17 cellular contexts compared by ENCODE assay signal in the genomic region with DNA sequence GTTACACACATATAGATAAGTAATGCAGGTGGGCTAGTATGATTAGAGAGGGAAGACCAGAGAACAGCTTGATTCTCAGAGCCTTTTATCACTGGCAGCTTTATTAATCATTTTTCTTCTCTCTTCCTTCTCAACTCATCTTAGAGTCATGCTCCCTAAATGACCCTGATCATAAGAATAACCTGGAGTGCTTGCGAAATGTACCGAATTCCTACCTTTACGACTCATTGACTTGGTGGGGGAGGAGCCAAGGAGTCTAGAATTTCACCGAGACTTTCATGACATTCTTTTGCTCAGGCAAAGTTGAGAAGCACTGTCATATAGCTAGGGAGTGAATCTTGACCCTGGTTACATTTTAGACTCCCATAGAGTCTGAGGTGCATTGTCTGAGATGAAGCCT.
DNase-seq lines count a peak whose midpoint lies in the region; ATAC-seq and TF ChIP-seq lines count a peak whose summit lies in the region.
"Had no signal": no experiment of that assay in that cellular context is flagged by ENCODE, and none has a peak within 500 bp of the region (broad histone marks: within the 10 kb centered on the region; RNA-seq: fewer than 3 reads in every experiment).

No MANE protein-coding gene starts in this region.

- H3K4me1 ChIP-seq in PC-9 (replicated peaks; ENCODE audit: insufficient read depth) (no peaks in the 10 kb centered on the region), trophoblast cell (ENCODE audit: control insufficient read depth in 1 of 2, insufficient read depth in 2 of 2, low read length in 2 of 2) (no peaks in the 10 kb centered on the region)
- H3K4me1 ChIP-seq: Peyer's patch had no signal

- POLR2A ChIA-PET in PC-9 (lab: Charles Lee; ENCODE audit: unreplicated experiment), result no interaction called here

- no peaks in the 10 kb centered on the region for H3K36me3 Mint-ChIP-seq in progenitor cell of endocrine pancreas (ENCODE audit: insufficient read depth)
- H3K36me3 Mint-ChIP-seq: CD4-positive, CD25-positive, alpha-beta regulatory T cell had no signal

- intact Hi-C loops in PC-9 (cut with micrococcal nuclease; ENCODE audit: unreplicated experiment), result loop anchor here (5.0 kb wide), 1 partner anchor 75 kb away; no protein-coding TSS in a partner anchor

- H4K12ac ChIP-seq in trophoblast cell (ENCODE audit: low read depth, low read length), result no peak overlapping the region

- H3K18ac ChIP-seq in trophoblast cell (ENCODE audit: low read length), result no peak overlapping the region

- H3K27ac ChIP-seq in PC-9 (0 out of 2 replicates have a peak overlapping the region, but pooled peaks have one; percentile 39), trophoblast cell (ENCODE audit: low read depth, low read length) (no peak overlapping the region)
- H3K27ac ChIP-seq: Peyer's patch had no signal

- BruUV-seq in PC-9 (replicated peaks; lab: Mats Ljungman, UMichigan), result no TSS peak

- no peak overlapping the region for H2BK12ac ChIP-seq in trophoblast cell (ENCODE audit: low read length)

- no peak overlapping the region for H3K4ac ChIP-seq in trophoblast cell (ENCODE audit: low read depth, low read length)

- H4K20me1 ChIP-seq in PC-9 (ENCODE audit: insufficient read depth), result no peaks in the 10 kb centered on the region

- H2BK5ac ChIP-seq in trophoblast cell (ENCODE audit: low read depth, low read length, poor library complexity), result no peak overlapping the region

- peaks cover 4% of the 10 kb centered on the region for H3K9me3 Mint-ChIP-seq in progenitor cell of endocrine pancreas (ENCODE audit: low read depth)

- TF ChIP-seq CTCF in PC-9 (conservative IDR thresholded peaks at IDR 0.05) (no peak), progenitor cell of endocrine pancreas (IDR thresholded peaks at IDR 0.05; ENCODE audit: unreplicated experiment) (no peak)

- peak; percentile 77 for ATAC-seq in esophagus mucosa
- ATAC-seq in HG03439 (IDR thresholded peaks at IDR 0.05; ENCODE audit: unreplicated experiment), result no peak

- H3K79me2 ChIP-seq in PC-9 (ENCODE audit: low read depth) (no peaks in the 10 kb centered on the region), trophoblast cell (ENCODE audit: control insufficient read depth, insufficient read depth, low read length, poor library complexity) (no peaks in the 10 kb centered on the region)

- peaks cover 9% of the 10 kb centered on the region for H3K4me1 Mint-ChIP-seq in progenitor cell of endocrine pancreas (ENCODE audit: low read depth)
- H3K4me1 Mint-ChIP-seq: CD4-positive, CD25-positive, alpha-beta regulatory T cell had no signal

- H2BK120ac ChIP-seq in trophoblast cell (ENCODE audit: insufficient read depth, low read length, poor library complexity), result no peak overlapping the region

- H4K8ac ChIP-seq in trophoblast cell (ENCODE audit: low read depth, low read length), result no peak overlapping the region

- H3K27ac Mint-ChIP-seq in progenitor cell of endocrine pancreas, result no peak overlapping the region
- H3K27ac Mint-ChIP-seq: CD4-positive, CD25-positive, alpha-beta regulatory T cell had no signal

- no peak overlapping the region for H3K23ac ChIP-seq in trophoblast cell (ENCODE audit: low read length)

- no peaks in the 10 kb centered on the region for H3F3A ChIP-seq in PC-9 (ENCODE audit: insufficient read depth, low read depth)

- DNase-seq in EL (peak; percentile 2), PC-9 (peak; percentile 40 to 75), trophoblast cell (peak; percentile 58 to 82), progenitor cell of endocrine pancreas (ENCODE audit: low spot score, unreplicated experiment) (no peak), pons (ENCODE audit: low spot score) (no peak)
- DNase-seq: AML-193; CD4-positive, CD25-positive, alpha-beta regulatory T cell; DMS79 treated with DMSO at 0.1 percent for 48 hours; KG1; MM.1S; NCI-H1105; NCI-H1694 treated with DMSO at 0.1 percent for 48 hours; NCI-H2171; NCI-H774; Peyer's patch had no signal

- H4K91ac ChIP-seq in trophoblast cell (ENCODE audit: low read depth, low read length), result no peak overlapping the region

- no peak overlapping the region for H3K9ac ChIP-seq in trophoblast cell (ENCODE audit: low read length)

- H3K36me3 ChIP-seq in PC-9 (ENCODE audit: low read depth), result no peaks in the 10 kb centered on the region
- H3K36me3 ChIP-seq in trophoblast cell (ENCODE audit: control insufficient read depth in 1 of 2, insufficient read depth in 2 of 2, low read length in 2 of 2), result no peaks in the 10 kb centered on the region
- H3K36me3 ChIP-seq: Peyer's patch had no signal

- H3K9me3 ChIP-seq in PC-9 (ENCODE audit: insufficient read depth, low read depth), result no peaks in the 10 kb centered on the region
- H3K9me3 ChIP-seq in trophoblast cell (ENCODE audit: insufficient read depth, low read depth, low read length), result no peaks in the 10 kb centered on the region
- H3K9me3 ChIP-seq: Peyer's patch had no signal

- no peak overlapping the region for H3K4me3 ChIP-seq in PC-9
- no peak overlapping the region for H3K4me3 ChIP-seq in trophoblast cell (ENCODE audit: low read depth, low read length)
- H3K4me3 ChIP-seq: Peyer's patch had no signal

- H3K27me3 Mint-ChIP-seq in progenitor cell of endocrine pancreas, result no peaks in the 10 kb centered on the region
- H3K27me3 Mint-ChIP-seq: CD4-positive, CD25-positive, alpha-beta regulatory T cell had no signal

- no CpG with 5 or more reads among the region's 4 CpGs for WGBS in trophoblast cell (ENCODE audit: extremely low coverage, insufficient coverage, insufficient read length)

- no peaks in the 10 kb centered on the region for H3K79me1 ChIP-seq in trophoblast cell (ENCODE audit: low read length)

- CTCF ChIA-PET in PC-9 (lab: Charles Lee), result no interaction called here

- no peaks in the 10 kb centered on the region for H3K9me2 ChIP-seq in PC-9 (ENCODE audit: insufficient read depth)

- no peak overlapping the region for H3K14ac ChIP-seq in trophoblast cell (ENCODE audit: low read length)

- H3K4me2 ChIP-seq in PC-9, result no peak overlapping the region
- no peak overlapping the region for H3K4me2 ChIP-seq in trophoblast cell (ENCODE audit: low read length)

- no peaks in the 10 kb centered on the region for H3K27me3 ChIP-seq in PC-9 (ENCODE audit: insufficient read depth, low read depth)
- H3K27me3 ChIP-seq in trophoblast cell (ENCODE audit: insufficient read depth, low read length), result no peaks in the 10 kb centered on the region
- H3K27me3 ChIP-seq: Peyer's patch had no signal

- H2AFZ ChIP-seq in PC-9, result no peak overlapping the region
- no peak overlapping the region for H2AFZ ChIP-seq in trophoblast cell (ENCODE audit: insufficient read depth, low read length, poor library complexity)

- no peak overlapping the region for H3K4me3 Mint-ChIP-seq in progenitor cell of endocrine pancreas (ENCODE audit: low read depth)
- H3K4me3 Mint-ChIP-seq: CD4-positive, CD25-positive, alpha-beta regulatory T cell had no signal

- no peak overlapping the region for H2AK5ac ChIP-seq in trophoblast cell (ENCODE audit: low read length)

Comparison
In these comparisons a context has a peak if more than half of its experiments do, and no peak if none do; other contexts are left out.
1. DNase-seq: peak in EL (single experiment), PC-9 (2 of 2) and trophoblast cell (2 of 2); none in progenitor cell of endocrine pancreas (single experiment) and pons (single experiment).